ENCODE assay signal across 20 cellular contexts in the genomic region with DNA sequence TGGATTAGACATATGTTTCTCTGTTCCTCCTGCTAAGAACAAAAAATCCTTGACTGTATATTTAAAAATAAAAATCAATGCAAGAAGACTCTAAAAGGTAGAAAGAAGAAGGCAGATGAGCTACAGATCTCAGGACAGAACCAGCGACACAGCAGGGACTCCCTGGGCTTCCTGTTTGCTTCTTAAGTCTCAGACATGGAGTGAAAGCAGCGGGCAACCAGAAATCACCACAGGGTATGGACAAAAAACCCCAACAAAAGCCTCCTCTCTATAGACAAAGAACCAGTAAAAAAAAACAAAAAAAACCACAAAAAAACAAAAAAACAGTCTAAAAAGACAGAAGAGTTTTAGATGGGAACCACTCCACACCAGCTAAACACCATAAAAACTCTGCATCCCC.
DNase-seq lines count a peak whose midpoint lies in the region; ATAC-seq and TF ChIP-seq lines count a peak whose summit lies in the region.
"Had no signal": no experiment of that assay in that cellular context is flagged by ENCODE, and none has a peak within 500 bp of the region (broad histone marks: within the 10 kb centered on the region; RNA-seq: fewer than 3 reads in every experiment).

No MANE protein-coding gene starts in this region.

- TF ChIP-seq CTCF in neural progenitor cell (IDR thresholded peaks at IDR 0.05), result no peak
- no peak for TF ChIP-seq CTCF in suprapubic skin (IDR thresholded peaks at IDR 0.05)

- H3K4me3 ChIP-seq in neural progenitor cell (no peak overlapping the region), suprapubic skin (no peak overlapping the region)
- H3K4me3 ChIP-seq: BLaER1, GM23248 had no signal

- H3K9me3 Mint-ChIP-seq in neural progenitor cell, result no peaks in the 10 kb centered on the region

- no peaks in the 10 kb centered on the region for H4K20me1 ChIP-seq in neural progenitor cell (ENCODE audit: low read depth)
- H4K20me1 ChIP-seq: BLaER1 had no signal

- H3K9me3 ChIP-seq in neural progenitor cell (ENCODE audit: low read depth) (no peaks in the 10 kb centered on the region), suprapubic skin (no peaks in the 10 kb centered on the region)
- H3K9me3 ChIP-seq: Caco-2 had no signal

- peaks cover 6% of the 10 kb centered on the region for H3K4me1 Mint-ChIP-seq in neural progenitor cell
- H3K4me1 Mint-ChIP-seq: CD4-positive, CD25-positive, alpha-beta regulatory T cell had no signal

- H3K36me3 ChIP-seq in neural progenitor cell, result no peaks in the 10 kb centered on the region
- H3K36me3 ChIP-seq in suprapubic skin, result no peaks in the 10 kb centered on the region
- H3K36me3 ChIP-seq: BLaER1 had no signal

- H3K4me1 ChIP-seq in neural progenitor cell, result peaks cover 10% of the 10 kb centered on the region
- no peaks in the 10 kb centered on the region for H3K4me1 ChIP-seq in suprapubic skin
- H3K4me1 ChIP-seq: BLaER1, Caco-2 had no signal

- H3F3A ChIP-seq in neural progenitor cell (ENCODE audit: low read depth), result no peaks in the 10 kb centered on the region

- peak overlapping the region; percentile 34 for H2AFZ ChIP-seq in neural progenitor cell (replicated peaks)
- H2AFZ ChIP-seq: GM23248 had no signal

- H3K4me3 Mint-ChIP-seq in neural progenitor cell, result no peak overlapping the region
- H3K4me3 Mint-ChIP-seq: CD4-positive, CD25-positive, alpha-beta regulatory T cell; CD8-positive, alpha-beta T cell; H9 had no signal

- H3K27ac ChIP-seq in neural progenitor cell, result no peak overlapping the region
- H3K27ac ChIP-seq in suprapubic skin, result no peak overlapping the region
- H3K27ac ChIP-seq: BLaER1, C4-2B, GM23248 had no signal

- DNase-seq in NCI-H2227 treated with DMSO at 0.1 percent for 48 hours (lab: John Stamatoyannopoulos, UW) (peak; percentile 55), iPS-NIHi7 (ENCODE audit: extremely low spot score) (peak; percentile 3), neural progenitor cell (ENCODE audit: low spot score) (no peak), suprapubic skin (ENCODE audit: low spot score in 2 of 2) (no peak), H4 (ENCODE audit: low spot score) (no peak)
- no peak for DNase-seq in stimulated activated CD4-positive, alpha-beta T cell treated with anti-CD3 and anti-CD28 coated beads, Interleukin-15, amount 100 ng/mL, for 24 hours
- no peak for DNase-seq in stimulated activated CD4-positive, alpha-beta T cell treated with anti-CD3 and anti-CD28 coated beads, Interleukin-12 subunit alpha, Interleukin-12 subunit beta, amount 100 ng/mL, for 4 hours
- DNase-seq: 8988T; Caco-2; CD4-positive, CD25-positive, alpha-beta regulatory T cell; CD8-positive, alpha-beta T cell; DMS153; DND-41; GDM1; GM23248; H9 had no signal

- 75% methylated on average over 2 of the region's 2 CpGs for WGBS in suprapubic skin

- peak; percentile 53 for ATAC-seq in GM18868 (IDR thresholded peaks at IDR 0.05; ENCODE audit: unreplicated experiment)
- ATAC-seq: CD8-positive, alpha-beta T cell; HCT116 had no signal

- no peak overlapping the region for H3K4me2 ChIP-seq in neural progenitor cell
- H3K4me2 ChIP-seq: BLaER1 had no signal

- no peak for TF ChIP-seq POLR2A in suprapubic skin (IDR thresholded peaks at IDR 0.05)

- H3K36me3 Mint-ChIP-seq in neural progenitor cell, result no peaks in the 10 kb centered on the region
- H3K36me3 Mint-ChIP-seq: CD4-positive, CD25-positive, alpha-beta regulatory T cell; CD8-positive, alpha-beta T cell had no signal

- H3K27ac Mint-ChIP-seq in neural progenitor cell, result no peak overlapping the region
- H3K27ac Mint-ChIP-seq: CD4-positive, CD25-positive, alpha-beta regulatory T cell; CD8-positive, alpha-beta T cell; H9 had no signal

- H3K27me3 ChIP-seq in neural progenitor cell (no peaks in the 10 kb centered on the region), suprapubic skin (no peaks in the 10 kb centered on the region)
- H3K27me3 ChIP-seq: BLaER1 had no signal

- peaks cover under 1% of the 10 kb centered on the region for H3K27me3 Mint-ChIP-seq in neural progenitor cell (ENCODE audit: insufficient read depth, low read depth)
- H3K27me3 Mint-ChIP-seq: CD4-positive, CD25-positive, alpha-beta regulatory T cell had no signal

- no peak for TF ChIP-seq EP300 in suprapubic skin (IDR thresholded peaks at IDR 0.05)

- H3K9ac ChIP-seq in neural progenitor cell, result no peak overlapping the region
- H3K9ac ChIP-seq: BLaER1, GM23248 had no signal

- H3K79me2 ChIP-seq in neural progenitor cell (ENCODE audit: low read depth), result no peaks in the 10 kb centered on the region

Comparison
In these comparisons a context has a peak if more than half of its experiments do, and no peak if none do; other contexts are left out.
1. DNase-seq: peak in NCI-H2227 treated with DMSO at 0.1 percent for 48 hours (single experiment) and iPS-NIHi7 (single experiment); none in neural progenitor cell (single experiment), stimulated activated CD4-positive, alpha-beta T cell treated with anti-CD3 and anti-CD28 coated beads, Interleukin-15, amount 100 ng/mL, for 24 hours (single experiment), suprapubic skin (0 of 2), H4 (single experiment) and stimulated activated CD4-positive, alpha-beta T cell treated with anti-CD3 and anti-CD28 coated beads, Interleukin-12 subunit alpha, Interleukin-12 subunit beta, amount 100 ng/mL, for 4 hours (single experiment).